In genomic region chr14:80618751-80619329, GRCh38 we compare ENCODE assay signal across 17 cellular contexts.
DNase-seq lines count a peak whose midpoint lies in the region; TF ChIP-seq lines count a peak whose summit lies in the region.
"Had no signal": no experiment of that assay in that cellular context is flagged by ENCODE, and none has a peak within 500 bp of the region (broad histone marks: within the 10 kb centered on the region; RNA-seq: fewer than 3 reads in every experiment).

No MANE protein-coding gene starts in this region.

- H3K4ac ChIP-seq in trophoblast cell (ENCODE audit: low read depth, low read length): no peak overlapping the region

- H3K9me3 ChIP-seq in adipocyte (ENCODE audit: control insufficient read depth, low read length): no peaks in the 10 kb centered on the region
- no peaks in the 10 kb centered on the region for H3K9me3 ChIP-seq in trophoblast cell (ENCODE audit: insufficient read depth, low read depth, low read length)
- no peaks in the 10 kb centered on the region for H3K9me3 ChIP-seq in endodermal cell (ENCODE audit: control insufficient read depth, low read length)
- H3K9me3 ChIP-seq: A549 had no signal

- H3K4me1 ChIP-seq in adipocyte (ENCODE audit: control insufficient read depth, insufficient read depth, low read length): peaks cover 10% of the 10 kb centered on the region
- no peaks in the 10 kb centered on the region for H3K4me1 ChIP-seq in trophoblast cell (ENCODE audit: control insufficient read depth in 1 of 2, insufficient read depth in 2 of 2, low read length in 2 of 2)
- no peaks in the 10 kb centered on the region for H3K4me1 ChIP-seq in endodermal cell (ENCODE audit: control insufficient read depth, insufficient read depth, low read length)

- H3K27me3 ChIP-seq in adipocyte (replicated peaks; ENCODE audit: control insufficient read depth, insufficient read depth, low read length) (no peaks in the 10 kb centered on the region), trophoblast cell (ENCODE audit: insufficient read depth, low read length) (no peaks in the 10 kb centered on the region), endodermal cell (ENCODE audit: control insufficient read depth, insufficient read depth, low read length, poor library complexity, severe bottlenecking) (no peaks in the 10 kb centered on the region)
- H3K27me3 ChIP-seq: BLaER1 treated with 17β-estradiol and CSF1 and Interleukin-3, amounts not matched to agents 10 nM and 100 nM had no signal

- no peak overlapping the region for H2AK5ac ChIP-seq in trophoblast cell (ENCODE audit: low read length)

- H3K36me3 ChIP-seq in adipocyte (ENCODE audit: control insufficient read depth, insufficient read depth, low read length, severe bottlenecking): no peaks in the 10 kb centered on the region
- H3K36me3 ChIP-seq in trophoblast cell (ENCODE audit: control insufficient read depth in 1 of 2, insufficient read depth in 2 of 2, low read length in 2 of 2): no peaks in the 10 kb centered on the region
- no peaks in the 10 kb centered on the region for H3K36me3 ChIP-seq in endodermal cell (ENCODE audit: control insufficient read depth, insufficient read depth, low read length)

- H3K79me2 ChIP-seq in trophoblast cell (ENCODE audit: control insufficient read depth, insufficient read depth, low read length, poor library complexity): no peaks in the 10 kb centered on the region

- H3K18ac ChIP-seq in trophoblast cell (ENCODE audit: low read length): no peak overlapping the region

- no peak overlapping the region for H3K4me3 Mint-ChIP-seq in endodermal cell
- H3K4me3 Mint-ChIP-seq: B cell; CD8-positive, alpha-beta T cell had no signal

- H3K36me3 Mint-ChIP-seq in endodermal cell (ENCODE audit: low read depth): no peaks in the 10 kb centered on the region
- H3K36me3 Mint-ChIP-seq: CD8-positive, alpha-beta T cell had no signal

- in situ Hi-C loops in GM13977 (cut with MboI; ENCODE audit: low pct_unique_long_range_greater_than_20kb, low sequenced_read_pairs, unreplicated experiment): no loop called here

- TF ChIP-seq CTCF in endodermal cell (conservative IDR thresholded peaks at IDR 0.05) (no peak), GM13977 (IDR thresholded peaks at IDR 0.05; ENCODE audit: extremely low read depth, insufficient read depth, missing control alignments) (no peak)

- H3K4me1 Mint-ChIP-seq in endodermal cell: no peaks in the 10 kb centered on the region
- H3K4me1 Mint-ChIP-seq: B cell had no signal

- WGBS in trophoblast cell (ENCODE audit: extremely low coverage, insufficient coverage, insufficient read length): no CpG with 5 or more reads among the region's 4 CpGs
- WGBS in endodermal cell (ENCODE audit: insufficient coverage in 1 of 2, insufficient read length in 1 of 2), 2 experiments: 93 to 100% methylated on average over 4 of the region's 4 CpGs

- no peak overlapping the region for H3K23ac ChIP-seq in trophoblast cell (ENCODE audit: low read length)

- H3K4me3 ChIP-seq in adipocyte (ENCODE audit: low read length): no peak overlapping the region
- H3K4me3 ChIP-seq in trophoblast cell (ENCODE audit: low read depth, low read length): no peak overlapping the region
- no peak overlapping the region for H3K4me3 ChIP-seq in endodermal cell (ENCODE audit: low read length)
- H3K4me3 ChIP-seq: A549; BLaER1 treated with 17β-estradiol and CSF1 and Interleukin-3, amounts not matched to agents 10 nM and 100 nM; GM23248 had no signal

- no peaks in the 10 kb centered on the region for H3K79me1 ChIP-seq in trophoblast cell (ENCODE audit: low read length)

- H2BK120ac ChIP-seq in trophoblast cell (ENCODE audit: insufficient read depth, low read length, poor library complexity): no peak overlapping the region

- H3K27ac ChIP-seq in trophoblast cell (ENCODE audit: low read depth, low read length) (no peak overlapping the region), endodermal cell (ENCODE audit: low read depth, low read length) (no peak overlapping the region)
- H3K27ac ChIP-seq: 22Rv1; A549; BLaER1 treated with 17β-estradiol and CSF1 and Interleukin-3, amounts not matched to agents 10 nM and 100 nM; GM23248 had no signal

- no peaks in the 10 kb centered on the region for H3K27me3 Mint-ChIP-seq in endodermal cell (ENCODE audit: insufficient read depth)
- H3K27me3 Mint-ChIP-seq: B cell had no signal

- no peak overlapping the region for H2BK5ac ChIP-seq in trophoblast cell (ENCODE audit: low read depth, low read length, poor library complexity)

- H4K91ac ChIP-seq in trophoblast cell (ENCODE audit: low read depth, low read length): no peak overlapping the region

- H3K9me3 Mint-ChIP-seq in endodermal cell: no peaks in the 10 kb centered on the region

- H4K12ac ChIP-seq in trophoblast cell (ENCODE audit: low read depth, low read length): no peak overlapping the region

- no peak overlapping the region for H3K27ac Mint-ChIP-seq in endodermal cell
- H3K27ac Mint-ChIP-seq: B cell; CD8-positive, alpha-beta T cell had no signal

- DNase-seq in NCI-H1105 treated with DMSO at 0.1 percent for 48 hours (lab: John Stamatoyannopoulos, UW) (peak; percentile 8), NCI-H1105 (lab: John Stamatoyannopoulos, UW) (no peak), adipocyte (ENCODE audit: low read depth) (peak; percentile 69), fibroblast of peridontal ligament (ENCODE audit: extremely low read depth) (peak; percentile 78), trophoblast cell (peak; percentile 70 to 96), endodermal cell (no peak), AML-193 (lab: John Stamatoyannopoulos, UW) (no peak), GM13977 (ENCODE audit: low spot score) (no peak)
- DNase-seq: Calu3; CD8-positive, alpha-beta T cell; DMS79 treated with DMSO at 0.1 percent for 48 hours; GM23248; H7 had no signal

- H3K14ac ChIP-seq in trophoblast cell (ENCODE audit: low read length): no peak overlapping the region

- no peak overlapping the region for H4K8ac ChIP-seq in trophoblast cell (ENCODE audit: low read depth, low read length)

- no peak overlapping the region for H3K4me2 ChIP-seq in trophoblast cell (ENCODE audit: low read length)
- H3K4me2 ChIP-seq: A549; BLaER1 treated with 17β-estradiol and CSF1 and Interleukin-3, amounts not matched to agents 10 nM and 100 nM had no signal

- H2BK12ac ChIP-seq in trophoblast cell (ENCODE audit: low read length): no peak overlapping the region

- H3K9ac ChIP-seq in adipocyte (ENCODE audit: low read length) (no peak overlapping the region), trophoblast cell (ENCODE audit: low read length) (no peak overlapping the region), endodermal cell (ENCODE audit: extremely low read depth, low read length, poor library complexity, severe bottlenecking) (no peak overlapping the region)
- H3K9ac ChIP-seq: BLaER1 treated with 17β-estradiol and CSF1 and Interleukin-3, amounts not matched to agents 10 nM and 100 nM; GM23248 had no signal

- H2AFZ ChIP-seq in trophoblast cell (ENCODE audit: insufficient read depth, low read length, poor library complexity): no peak overlapping the region
- H2AFZ ChIP-seq: GM23248 had no signal

Comparison
In these comparisons a context has a peak if more than half of its experiments do, and no peak if none do; other contexts are left out.
1. DNase-seq: peak in NCI-H1105 treated with DMSO at 0.1 percent for 48 hours (single experiment), adipocyte (single experiment), fibroblast of peridontal ligament (single experiment) and trophoblast cell (2 of 2); none in NCI-H1105 (single experiment), endodermal cell (single experiment), AML-193 (0 of 2) and GM13977 (single experiment).